In the genomic region with DNA sequence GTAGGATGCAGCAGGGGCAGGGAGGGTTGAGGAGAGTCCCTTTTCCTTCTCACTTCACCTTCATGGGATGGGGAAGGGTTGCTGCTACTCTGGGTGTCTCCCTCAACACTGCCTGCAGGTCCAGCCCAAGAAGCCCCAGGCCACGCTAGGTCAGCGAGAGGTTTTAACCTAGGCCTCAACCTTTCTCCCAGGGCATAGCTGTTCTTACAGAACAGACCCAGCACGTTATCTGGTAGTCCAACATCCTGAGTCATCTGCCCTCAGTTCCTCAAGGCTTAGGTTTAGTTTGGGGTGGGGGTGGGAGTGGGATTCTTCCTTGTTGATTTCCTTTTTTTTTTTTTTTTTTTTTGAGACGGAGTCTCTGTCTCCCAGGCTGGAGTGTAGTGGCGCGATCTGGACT, we compare ENCODE assay signal across 29 cellular contexts. TPM values are rescaled to one million over a fixed set of nuclear protein-coding genes. Genes with fewer than 3 reads are reported as not detected.
A peak's percentile ranks its signal among the peaks of the same experiment; 100 is the strongest.
DNase-seq lines count a peak whose midpoint lies in the region; ATAC-seq, FAIRE-seq and TF ChIP-seq lines count a peak whose summit lies in the region.
"Had no signal": no experiment of that assay in that cellular context is flagged by ENCODE, and none has a peak within 500 bp of the region (broad histone marks: within the 10 kb centered on the region; RNA-seq: fewer than 3 reads in every experiment).

No MANE protein-coding gene starts in this region.

- H3K4me3 ChIP-seq in IMR-90 (ENCODE audit: insufficient read depth, low read depth, low read length) (no peak overlapping the region), duodenal mucosa (ENCODE audit: low read depth in 1 of 2, low read length in 2 of 2) (no peak overlapping the region), small intestine (ENCODE audit: low read depth in 1 of 2, low read length in 2 of 2) (no peak overlapping the region)
- H3K4me3 ChIP-seq: colonic mucosa, gastrocnemius medialis, right atrium auricular region, thyroid gland had no signal

- H3K4me1 Mint-ChIP-seq in T-helper 2 cell treated with Interferon-gamma antibody and Interleukin-4, amounts not matched to agents 5 μg/mL and 100 μg/mL, for 36 hours (ENCODE audit: low read depth): peaks cover 6% of the 10 kb centered on the region

- TF ChIP-seq RAD21 in IMR-90 (IDR thresholded peaks at IDR 0.05; ENCODE audit: low read length): no peak

- no peak overlapping the region for H3K4ac ChIP-seq in IMR-90 (ENCODE audit: low read depth, low read length)

- no peaks in the 10 kb centered on the region for H3K27me3 ChIP-seq in IMR-90 (ENCODE audit: control insufficient read depth, insufficient read depth, low read length)
- no peaks in the 10 kb centered on the region for H3K27me3 ChIP-seq in duodenal mucosa (ENCODE audit: control insufficient read depth in 1 of 2, insufficient read depth in 2 of 2, low read length in 2 of 2)
- no peaks in the 10 kb centered on the region for H3K27me3 ChIP-seq in small intestine (ENCODE audit: control insufficient read depth in 2 of 2, insufficient read depth in 2 of 2, low read length in 2 of 2)
- H3K27me3 ChIP-seq: brain microvascular endothelial cell, colonic mucosa, gastrocnemius medialis, right atrium auricular region, thyroid gland had no signal

- no peak overlapping the region for H3K56ac ChIP-seq in IMR-90 (ENCODE audit: extremely low read depth, insufficient read depth, low read length)

- no peak overlapping the region for H3K14ac ChIP-seq in IMR-90 (replicated peaks; ENCODE audit: low read depth, low read length)

- in situ Hi-C loops in IMR-90 (cut with MboI; ENCODE audit: low sequenced_read_pairs): loop anchor here (5.0 to 10.0 kb wide), 2 partner anchors 50 to 237 kb away; no protein-coding TSS in a partner anchor

- peaks cover 38% of the 10 kb centered on the region for H3K9me1 ChIP-seq in IMR-90 (ENCODE audit: insufficient read depth, low read length)

- no peak overlapping the region for H3K18ac ChIP-seq in IMR-90 (ENCODE audit: low read depth, low read length)

- POLR2A ChIA-PET in IMR-90 (lab: Charles Lee; ENCODE audit: unreplicated experiment): no interaction called here

- H4K8ac ChIP-seq in IMR-90 (ENCODE audit: low read depth in 2 of 2, low read length in 2 of 2): no peak overlapping the region

- WGBS in IMR-90 (ENCODE audit: extremely low coverage in 2 of 2, insufficient read length in 1 of 2), 2 experiments: 90% methylated on average over 2 of the region's 6 CpGs; no CpG with 5 or more reads in 1 of the 2 experiments
- WGBS in small intestine, 3 donors: 73 to 93% (median 82%) methylated on average over 6 of the region's 6 CpGs

- TF ChIP-seq POLR2A in IMR-90 (IDR thresholded peaks at IDR 0.05; ENCODE audit: low read depth, low read length): no peak

- no peak for ATAC-seq in IMR-90 (ENCODE audit: low read depth)
- ATAC-seq: gastrocnemius medialis had no signal

- peak overlapping the region; percentile 17 for H3K27ac Mint-ChIP-seq in T-helper 2 cell treated with Interferon-gamma antibody and Interleukin-4, amounts not matched to agents 5 μg/mL and 100 μg/mL, for 36 hours

- no peaks in the 10 kb centered on the region for H3K27me3 Mint-ChIP-seq in T-helper 2 cell treated with Interferon-gamma antibody and Interleukin-4, amounts not matched to agents 5 μg/mL and 100 μg/mL, for 36 hours (ENCODE audit: low read depth)

- peaks cover 8% of the 10 kb centered on the region for H3K36me3 ChIP-seq in IMR-90 (ENCODE audit: control insufficient read depth, insufficient read depth, low read length)
- H3K36me3 ChIP-seq in duodenal mucosa (ENCODE audit: control insufficient read depth in 1 of 2, insufficient read depth in 2 of 2, low read length in 2 of 2): peaks cover 16 to 25% of the 10 kb centered on the region in 2 donors
- peaks cover 0 to 3% of the 10 kb centered on the region in 2 donors for H3K36me3 ChIP-seq in small intestine (ENCODE audit: control insufficient read depth in 2 of 2, insufficient read depth in 2 of 2, low read length in 2 of 2)

- no peak for DNase-seq in T-helper 2 cell treated with Interferon-gamma antibody and Interleukin-4, amounts not matched to agents 5 μg/mL and 100 μg/mL, for 36 hours (ENCODE audit: low spot score)
- DNase-seq in T-helper 2 cell (no peak), IMR-90 (no peak), small intestine (no peak), HK-2 (ENCODE audit: unreplicated experiment) (no peak), caudate nucleus (lab: John Stamatoyannopoulos, UW) (no peak)
- no peak for DNase-seq in activated effector memory CD4-positive, alpha-beta T cell treated with anti-CD3 and anti-CD28 coated beads, Interleukin-2, amount 50 U/mL, for 16 hours
- DNase-seq: 8988T; activated CD4-positive, alpha-beta T cell treated with anti-CD3 and anti-CD28 coated beads, Interleukin-2, amount 50 U/mL, for 1 hour; activated CD8-positive, alpha-beta memory T cell treated with anti-CD3 and anti-CD28 coated beads, Interleukin-2, amount 50 U/mL, for 48 hours; activated gamma-delta T cell; brain microvascular endothelial cell; colonic mucosa; DMS53; gastrocnemius medialis; GDM1; GOT3; hippocampal formation; NCI-H1694 treated with DMSO at 0.1 percent for 48 hours; NCI-H526 treated with DMSO at 0.1 percent for 48 hours; stimulated activated CD4-positive, alpha-beta T cell treated with anti-CD3 and anti-CD28 coated beads, Interleukin-12 subunit alpha, Interleukin-12 subunit beta, amount 100 ng/mL, for 4 hours; stimulated activated CD4-positive, alpha-beta T cell treated with anti-CD3 and anti-CD28 coated beads, Interleukin-4, amount 100 ng/mL, for 24 hours; stimulated activated naive CD4-positive, alpha-beta T cell; thyroid gland had no signal

- H4K20me1 ChIP-seq in IMR-90 (ENCODE audit: insufficient read depth, low read length): peaks cover 26% of the 10 kb centered on the region; the same call in 1 of the 2 replicates

- intact Hi-C loops in IMR-90 (cut with micrococcal nuclease): no loop called here

- H3K4me3 Mint-ChIP-seq in T-helper 2 cell treated with Interferon-gamma antibody and Interleukin-4, amounts not matched to agents 5 μg/mL and 100 μg/mL, for 36 hours: no peak overlapping the region

- no peaks in the 10 kb centered on the region for H3K9me3 ChIP-seq in IMR-90 (ENCODE audit: control insufficient read depth, insufficient read depth, low read length)
- no peaks in the 10 kb centered on the region for H3K9me3 ChIP-seq in duodenal mucosa (ENCODE audit: control insufficient read depth in 1 of 2, low read length in 2 of 2)
- H3K9me3 ChIP-seq in small intestine (ENCODE audit: control insufficient read depth, low read depth): no peaks in the 10 kb centered on the region
- H3K9me3 ChIP-seq: colonic mucosa, gastrocnemius medialis, right atrium auricular region, thyroid gland had no signal

- H4K91ac ChIP-seq in IMR-90 (ENCODE audit: insufficient read depth, low read depth, low read length): no peak overlapping the region

- H2BK5ac ChIP-seq in IMR-90 (ENCODE audit: low read depth, low read length, poor library complexity, severe bottlenecking): no peak overlapping the region

- no peak overlapping the region for H3K9ac ChIP-seq in IMR-90 (ENCODE audit: low read depth, low read length)
- peak overlapping the region in 1 of 2 donors; percentile 10 for H3K9ac ChIP-seq in duodenal mucosa (ENCODE audit: low read depth in 1 of 2, low read length in 2 of 2)
- H3K9ac ChIP-seq: parathyroid adenoma had no signal

- H2AFZ ChIP-seq in IMR-90 (replicated peaks; ENCODE audit: low read length, poor library complexity): no peak overlapping the region
- H2AFZ ChIP-seq: parathyroid adenoma had no signal

- H3K9me3 Mint-ChIP-seq in T-helper 2 cell treated with Interferon-gamma antibody and Interleukin-4, amounts not matched to agents 5 μg/mL and 100 μg/mL, for 36 hours: no peaks in the 10 kb centered on the region
- H3K9me3 Mint-ChIP-seq: neural crest cell had no signal

- CTCF ChIA-PET in IMR-90 (lab: Yijun Ruan, JAX): interaction anchor here (3.3 kb wide), 1 partner anchor 13 kb away, joined by 17 read pairs; no protein-coding TSS in a partner anchor

- H2AK5ac ChIP-seq in IMR-90 (ENCODE audit: low read depth, low read length): peak overlapping the region; percentile 36; the same call in 1 of the 2 replicates

- peaks cover 46% of the 10 kb centered on the region for H3K4me1 ChIP-seq in IMR-90 (ENCODE audit: control insufficient read depth, insufficient read depth, low read length)
- peaks cover 43 to 46% of the 10 kb centered on the region in 2 donors for H3K4me1 ChIP-seq in duodenal mucosa (ENCODE audit: control insufficient read depth in 1 of 2, insufficient read depth in 2 of 2, low read length in 2 of 2)
- peaks cover 13 to 27% of the 10 kb centered on the region in 2 donors for H3K4me1 ChIP-seq in small intestine (ENCODE audit: control insufficient read depth in 2 of 2, insufficient read depth in 1 of 2, low read depth in 1 of 2, low read length in 1 of 2)
- H3K4me1 ChIP-seq: colonic mucosa had no signal

- TF ChIP-seq CTCF in IMR-90 (conservative IDR thresholded peaks at IDR 0.05; ENCODE audit: low read depth, low read length): no peak

- no TSS peak for BruUV-seq in IMR-90 (replicated peaks; lab: Mats Ljungman, UMichigan)

- H2BK20ac ChIP-seq in IMR-90 (ENCODE audit: low read depth, low read length): no peak overlapping the region

- no peak overlapping the region for H2BK15ac ChIP-seq in IMR-90 (ENCODE audit: low read depth, low read length)

- FAIRE-seq in small intestine (lab: Jason Lieb, UNC): no peak
- FAIRE-seq: HTR-8/SVneo had no signal

- peaks cover 34 to 71% of the 10 kb centered on the region in 2 experiments for H3K79me1 ChIP-seq in IMR-90 (ENCODE audit: low read depth in 1 of 2, low read length in 2 of 2)

- H3K4me2 ChIP-seq in IMR-90 (ENCODE audit: low read depth, low read length): no peak overlapping the region

- no peak overlapping the region for H4K5ac ChIP-seq in IMR-90 (ENCODE audit: low read depth, low read length)

- H3K36me3 Mint-ChIP-seq in T-helper 2 cell treated with Interferon-gamma antibody and Interleukin-4, amounts not matched to agents 5 μg/mL and 100 μg/mL, for 36 hours (ENCODE audit: low read depth): peaks cover 1% of the 10 kb centered on the region

- no peak overlapping the region for H3K27ac ChIP-seq in IMR-90 (ENCODE audit: insufficient read depth, low read length)
- peak overlapping the region; percentile 30 for H3K27ac ChIP-seq in duodenal mucosa (ENCODE audit: low read depth, low read length)
- H3K27ac ChIP-seq in small intestine (ENCODE audit: low read depth in 1 of 2, low read length in 1 of 2): peak overlapping the region; percentile 61 to 70
- no peak overlapping the region for H3K27ac ChIP-seq in caudate nucleus (ENCODE audit: low read depth, low read length)
- H3K27ac ChIP-seq: brain microvascular endothelial cell, colonic mucosa, gastrocnemius medialis, parathyroid adenoma, right atrium auricular region, thyroid gland had no signal

- no peak overlapping the region for H3K23ac ChIP-seq in IMR-90 (ENCODE audit: low read depth, low read length)

- dilution Hi-C loops in IMR-90 (cut with HindIII; ENCODE audit: low sequenced_read_pairs, unreplicated experiment): no loop called here

- peak overlapping the region; percentile 11 for H2AK9ac ChIP-seq in IMR-90 (replicated peaks; ENCODE audit: low read depth, low read length, poor library complexity)

- no peak overlapping the region for H2BK120ac ChIP-seq in IMR-90 (ENCODE audit: low read depth, low read length)

RNA-seq across cellular contexts. Expression of a gene that starts 15.8 kb away (rescaled TPM):
- total RNA-seq in IMR-90 (2012; rRNA removed): under 0.01 TPM in 2 replicates
- polyA plus RNA-seq in IMR-90 (2012; rRNA removed): 0.23 and 0.31 TPM in 2 replicates
- polyA plus RNA-seq in IMR-90 (2012; cell fraction: cytosol; rRNA removed): 0.51 and 0.55 TPM in 2 replicates
- 0.26 and 0.49 TPM in 2 replicates for polyA plus RNA-seq in IMR-90 (2012; cell fraction: nucleus; rRNA removed; ENCODE audit: low replicate concordance)
- polyA plus RNA-seq in small intestine: under 1 TPM; 0.22 to 0.54 (median 0.51) TPM
- total RNA-seq: gastrocnemius medialis had no signal

RNA-seq across cellular contexts. Expression of a gene that starts 17.0 kb away (rescaled TPM):
- 12.2 and 12.5 TPM in 2 replicates for total RNA-seq in IMR-90 (2012; rRNA removed)
- polyA plus RNA-seq in IMR-90 (2012; rRNA removed) (34.2 and 35.8 TPM in 2 replicates), small intestine (10 to 100 TPM; 17.2 to 30.3 (median 29.3) TPM)
- polyA plus RNA-seq in IMR-90 (2012; cell fraction: cytosol; rRNA removed): 32.2 and 36.9 TPM in 2 replicates
- 136 and 192 TPM in 2 replicates for polyA plus RNA-seq in IMR-90 (2012; cell fraction: nucleus; rRNA removed; ENCODE audit: low replicate concordance)

RNA-seq across cellular contexts. Expression of a gene that starts 22.4 kb away (rescaled TPM):
- total RNA-seq in IMR-90 (2012; rRNA removed): 114 and 120 TPM in 2 replicates
- polyA plus RNA-seq in IMR-90 (2012; rRNA removed): 193 and 207 TPM in 2 replicates
- polyA plus RNA-seq in IMR-90 (2012; cell fraction: cytosol; rRNA removed): 112 and 320 TPM in 2 replicates
- polyA plus RNA-seq in IMR-90 (2012; cell fraction: nucleus; rRNA removed; ENCODE audit: low replicate concordance): 295 and 320 TPM in 2 replicates
- 10 to 100 TPM; 49.0 to 91.2 (median 52.4) TPM for polyA plus RNA-seq in small intestine

RNA-seq across cellular contexts. Expression of a gene that starts 22.6 kb away (rescaled TPM):
- total RNA-seq in IMR-90 (2012; rRNA removed): 69.4 and 72.6 TPM in 2 replicates
- polyA plus RNA-seq in IMR-90 (2012; rRNA removed) (46.1 and 48.4 TPM in 2 replicates), small intestine (10 to 100 TPM in 2 of 3 donors, 1 to 10 TPM in 1; 10.0 to 38.7 (median 12.7) TPM)
- polyA plus RNA-seq in IMR-90 (2012; cell fraction: cytosol; rRNA removed): 15.8 and 35.9 TPM in 2 replicates
- polyA plus RNA-seq in IMR-90 (2012; cell fraction: nucleus; rRNA removed; ENCODE audit: low replicate concordance): 38.4 and 105 TPM in 2 replicates

RNA-seq across cellular contexts. Expression of a gene that starts 39.0 kb away (rescaled TPM):
- 0.90 and 1.1 TPM in 2 replicates for total RNA-seq in IMR-90 (2012; rRNA removed)
- polyA plus RNA-seq in IMR-90 (2012; rRNA removed): 2.8 and 3.0 TPM in 2 replicates
- 5.5 and 6.7 TPM in 2 replicates for polyA plus RNA-seq in IMR-90 (2012; cell fraction: cytosol; rRNA removed)
- polyA plus RNA-seq in IMR-90 (2012; cell fraction: nucleus; rRNA removed; ENCODE audit: low replicate concordance): 1.4 and 4.8 TPM in 2 replicates
- under 1 TPM in 1 of 3 donors, not detected in 2; 0.72 TPM for polyA plus RNA-seq in small intestine

Comparison
In these comparisons a context has a peak if more than half of its experiments do, and no peak if none do; other contexts are left out.
1. H3K27ac ChIP-seq: peak in duodenal mucosa (single experiment) and small intestine (2 of 2); none in IMR-90 (single experiment) and caudate nucleus (single experiment).